ENCODE assay signal across 11 cellular contexts in genomic region chr16:10620120-10620519, GRCh38. TPM values are rescaled to one million over a fixed set of nuclear protein-coding genes. Genes with fewer than 3 reads are reported as not detected.
"Had no signal": no experiment of that assay in that cellular context is flagged by ENCODE, and none has a peak within 500 bp of the region (broad histone marks: within the 10 kb centered on the region; RNA-seq: fewer than 3 reads in every experiment).

No MANE protein-coding gene starts in this region.

- H3K4me1 Mint-ChIP-seq: activated CD4-positive, alpha-beta memory T cell treated with anti-CD3 and anti-CD28 coated beads, Interleukin-2, amount 10 ng/mL, durations not matched to agents 7 days and 5 days; activated naive CD8-positive, alpha-beta T cell treated with anti-CD3 and anti-CD28 coated beads, Interleukin-2, amount 10 ng/mL, durations not matched to agents 7 days and 5 days had no signal

- DNase-seq: activated CD4-positive, alpha-beta memory T cell treated with anti-CD3 and anti-CD28 coated beads, Interleukin-2, amount 10 ng/mL, durations not matched to agents 7 days and 5 days; activated gamma-delta T cell treated with Interleukin-2 at 50 U/mL for 16 hours; activated naive CD8-positive, alpha-beta T cell treated with anti-CD3 and anti-CD28 coated beads, Interleukin-2, amount 10 ng/mL, durations not matched to agents 7 days and 5 days; foreskin keratinocyte; T-helper 1 cell had no signal

- H3K36me3 ChIP-seq: sigmoid colon had no signal

- H3K4me3 Mint-ChIP-seq: activated CD4-positive, alpha-beta memory T cell treated with anti-CD3 and anti-CD28 coated beads, Interleukin-2, amount 10 ng/mL, durations not matched to agents 7 days and 5 days; activated naive CD8-positive, alpha-beta T cell treated with anti-CD3 and anti-CD28 coated beads, Interleukin-2, amount 10 ng/mL, durations not matched to agents 7 days and 5 days; activated T-cell treated with anti-CD3 and anti-CD28 coated beads, Interleukin-2, amount 50 U/mL, for 72 hours; stimulated activated naive CD8-positive, alpha-beta T cell treated with anti-CD3 and anti-CD28 coated beads, Interleukin-15, Interleukin-2, amounts not matched to agents 100 ng/mL and 50 ng/mL, for 24 hours had no signal

- H3K9me3 ChIP-seq: sigmoid colon had no signal

- H3K27me3 ChIP-seq: foreskin keratinocyte, sigmoid colon had no signal

- H3K27ac ChIP-seq: foreskin keratinocyte, VCaP had no signal

- H3K9me3 Mint-ChIP-seq: activated CD4-positive, alpha-beta memory T cell treated with anti-CD3 and anti-CD28 coated beads, Interleukin-2, amount 10 ng/mL, durations not matched to agents 7 days and 5 days; activated naive CD8-positive, alpha-beta T cell treated with anti-CD3 and anti-CD28 coated beads, Interleukin-2, amount 10 ng/mL, durations not matched to agents 7 days and 5 days; activated T-cell treated with anti-CD3 and anti-CD28 coated beads, Interleukin-2, amount 50 U/mL, for 72 hours; mesothelial cell of epicardium; stimulated activated naive CD8-positive, alpha-beta T cell treated with anti-CD3 and anti-CD28 coated beads, Interleukin-15, Interleukin-2, amounts not matched to agents 100 ng/mL and 50 ng/mL, for 24 hours had no signal

- H3K36me3 Mint-ChIP-seq: activated naive CD8-positive, alpha-beta T cell treated with anti-CD3 and anti-CD28 coated beads, Interleukin-2, amount 10 ng/mL, durations not matched to agents 7 days and 5 days had no signal

- H3K27ac Mint-ChIP-seq: activated CD4-positive, alpha-beta memory T cell treated with anti-CD3 and anti-CD28 coated beads, Interleukin-2, amount 10 ng/mL, durations not matched to agents 7 days and 5 days; activated naive CD8-positive, alpha-beta T cell treated with anti-CD3 and anti-CD28 coated beads, Interleukin-2, amount 10 ng/mL, durations not matched to agents 7 days and 5 days; activated T-cell treated with anti-CD3 and anti-CD28 coated beads, Interleukin-2, amount 50 U/mL, for 72 hours; progenitor cell of endocrine pancreas; stimulated activated naive CD8-positive, alpha-beta T cell treated with anti-CD3 and anti-CD28 coated beads, Interleukin-15, Interleukin-2, amounts not matched to agents 100 ng/mL and 50 ng/mL, for 24 hours had no signal

RNA-seq across cellular contexts. Expression of gene EMP2, which starts 39.7 kb away (rescaled TPM):
- total RNA-seq: activated CD4-positive, alpha-beta memory T cell treated with anti-CD3 and anti-CD28 coated beads, Interleukin-2, amount 10 ng/mL, durations not matched to agents 7 days and 5 days; activated naive CD8-positive, alpha-beta T cell treated with anti-CD3 and anti-CD28 coated beads, Interleukin-2, amount 10 ng/mL, durations not matched to agents 7 days and 5 days had no signal
